20 cellular contexts compared by ENCODE assay signal in genomic region chr14:24059841-24060388, GRCh38. TPM values are rescaled to one million over a fixed set of nuclear protein-coding genes. Genes with fewer than 3 reads are reported as not detected.
DNase-seq lines count a peak whose midpoint lies in the region; ATAC-seq, FAIRE-seq and TF ChIP-seq lines count a peak whose summit lies in the region.
"Had no signal": no experiment of that assay in that cellular context is flagged by ENCODE, and none has a peak within 500 bp of the region (broad histone marks: within the 10 kb centered on the region; RNA-seq: fewer than 3 reads in every experiment).

No MANE protein-coding gene starts in this region.

- no peak overlapping the region for H3K9ac ChIP-seq in HepG2 (ENCODE audit: insufficient read depth, low read depth, low read length)
- H3K9ac ChIP-seq in GM23248: no peak overlapping the region
- H3K9ac ChIP-seq: BLaER1 treated with 17β-estradiol and CSF1 and Interleukin-3, amounts not matched to agents 10 nM and 100 nM; KMS-11 had no signal

- H4K20me1 ChIP-seq in HepG2 (ENCODE audit: insufficient read depth, low read length) (no peaks in the 10 kb centered on the region), GM23248 (ENCODE audit: insufficient read depth) (no peaks in the 10 kb centered on the region)

- TF ChIP-seq CTCF in HEK293 (tag by site-specific recombination; IDR thresholded peaks at IDR 0.05) (no peak), HepG2 (CRISPR knock-in tag; IDR thresholded peaks at IDR 0.05) (no peak)

- H2AFZ ChIP-seq in HepG2 (ENCODE audit: low read length): no peak overlapping the region
- H2AFZ ChIP-seq in GM23248: no peak overlapping the region

- H3F3A ChIP-seq in GM23248 (ENCODE audit: insufficient read depth): no peaks in the 10 kb centered on the region

- ATAC-seq in HepG2: no peak
- ATAC-seq: PC-3 had no signal

- in situ Hi-C loops in HepG2 (cut with HindIII; ENCODE audit: extremely low pct_ligation_motif_present, low pct_unique_long_range_greater_than_20kb): loop anchor here (5.0 kb wide), 2 partner anchors 32 to 102 kb away; partner anchors contain the start of genes IRF9 and PCK2
- in situ Hi-C loops in GM23248 (cut with MboI): no loop called here

- H3K9me3 ChIP-seq in HEK293 (ENCODE audit: control insufficient read depth, insufficient read depth, low read depth, low read length) (no peaks in the 10 kb centered on the region), HepG2 (ENCODE audit: low read length) (no peaks in the 10 kb centered on the region), GM23248 (ENCODE audit: low read depth) (no peaks in the 10 kb centered on the region)
- H3K9me3 ChIP-seq: BLaER1 treated with 17β-estradiol and CSF1 and Interleukin-3, amounts not matched to agents 10 nM and 100 nM; SJCRH30 had no signal

- H3K4me1 ChIP-seq in HEK293 (ENCODE audit: control insufficient read depth, insufficient read depth, low read length): no peaks in the 10 kb centered on the region
- H3K4me1 ChIP-seq in HepG2 (ENCODE audit: insufficient read depth, low read length): peaks cover 37% of the 10 kb centered on the region
- H3K4me1 ChIP-seq in GM23248 (ENCODE audit: insufficient read depth): no peaks in the 10 kb centered on the region

- no peak for TF ChIP-seq POLR2A in HepG2 (IDR thresholded peaks at IDR 0.05; ENCODE audit: insufficient read depth in 1 of 2, low read depth in 2 of 2, low read length in 2 of 2)

- no peak for FAIRE-seq in HepG2 (lab: Jason Lieb, UNC)
- FAIRE-seq: GM12892, GM18507 had no signal

- POLR2A ChIA-PET in HEK293 (lab: Yijun Ruan, JAX): interaction anchor here (1.1 kb wide), 1 partner anchor 20 kb away, joined by 4 read pairs; no protein-coding TSS in a partner anchor
- POLR2A ChIA-PET in HepG2 (lab: Yijun Ruan, JAX): interaction anchor here (1.2 to 9.6 kb wide), 2 partner anchors 15 to 33 kb away, joined by 3 to 226 read pairs; partner anchors contain the start of gene PCK2

- H3K36me3 ChIP-seq in HEK293 (ENCODE audit: control insufficient read depth in 2 of 2, insufficient read depth in 1 of 2, low read length in 2 of 2) (no peaks in the 10 kb centered on the region), HepG2 (replicated peaks in 1 of 2; ENCODE audit: control insufficient read depth in 1 of 2, insufficient read depth in 2 of 2, low read length in 2 of 2) (no peaks in the 10 kb centered on the region), GM23248 (ENCODE audit: low read depth) (no peaks in the 10 kb centered on the region)
- H3K36me3 ChIP-seq: BLaER1 treated with 17β-estradiol and CSF1 and Interleukin-3, amounts not matched to agents 10 nM and 100 nM; SJCRH30 had no signal

- H3K79me2 ChIP-seq in HepG2 (ENCODE audit: insufficient read depth, low read length): no peaks in the 10 kb centered on the region
- H3K79me2 ChIP-seq in GM23248 (ENCODE audit: insufficient read depth): no peaks in the 10 kb centered on the region

- no peak overlapping the region for H3K27ac ChIP-seq in HEK293 (ENCODE audit: extremely low read depth, low read depth, low read length)
- no peak overlapping the region for H3K27ac ChIP-seq in HepG2 (ENCODE audit: extremely low read length, insufficient read depth, low read length)
- no peak overlapping the region for H3K27ac ChIP-seq in GM23248
- H3K27ac ChIP-seq: BLaER1 treated with 17β-estradiol and CSF1 and Interleukin-3, amounts not matched to agents 10 nM and 100 nM; KMS-11; RWPE1; SJCRH30 had no signal

- H3K4me2 ChIP-seq in HepG2 (ENCODE audit: low read depth, low read length) (no peak overlapping the region), GM23248 (ENCODE audit: unreplicated experiment) (no peak overlapping the region)
- H3K4me2 ChIP-seq: BLaER1 treated with 17β-estradiol and CSF1 and Interleukin-3, amounts not matched to agents 10 nM and 100 nM; KMS-11 had no signal

- no peak for TF ChIP-seq RAD21 in HepG2 (CRISPR knock-in tag; IDR thresholded peaks at IDR 0.05)

- CTCF ChIA-PET in HEK293 (lab: Yijun Ruan, JAX): interaction anchor here (0.7 to 8.9 kb wide), 4 partner anchors 32 to 366 kb away, joined by 3 to 247 read pairs (median 87); partner anchors contain the start of genes IRF9 and PCK2
- CTCF ChIA-PET in HepG2 (lab: Yijun Ruan, JAX; ENCODE audit: low intra/inter-chr PET ratio, low total read pairs): interaction anchor here (4.4 to 5.4 kb wide), 2 partner anchors 30 to 49 kb away, joined by 86 to 109 read pairs; no protein-coding TSS in a partner anchor

- H3K4me3 ChIP-seq in HEK293 (ENCODE audit: low read depth, low read length): no peak overlapping the region
- H3K4me3 ChIP-seq in HepG2 (replicated peaks in 1 of 3; ENCODE audit: insufficient read depth in 1 of 3, low read depth in 2 of 3, low read length in 3 of 3): no peak overlapping the region
- no peak overlapping the region for H3K4me3 ChIP-seq in GM23248
- H3K4me3 ChIP-seq: BLaER1 treated with 17β-estradiol and CSF1 and Interleukin-3, amounts not matched to agents 10 nM and 100 nM; SJCRH30 had no signal

- BruUV-seq in HepG2 (replicated peaks; lab: Mats Ljungman, UMichigan): no TSS peak

- TF ChIP-seq EP300 in HepG2 (IDR thresholded peaks at IDR 0.05; ENCODE audit: low read depth in 2 of 2, low read length in 2 of 2): no peak
- TF ChIP-seq EP300 in HepG2 (CRISPR knock-in tag; IDR thresholded peaks at IDR 0.05; ENCODE audit: borderline replicate concordance): no peak

- intact Hi-C loops in HepG2 (cut with micrococcal nuclease; ENCODE audit: unreplicated experiment): loop anchor here (2.0 kb wide), 2 partner anchors 45 to 237 kb away; no protein-coding TSS in a partner anchor
- intact Hi-C loops in posterior vena cava (cut with DNase I): loop anchor here in 1 of 2 donors (2.0 kb wide), 1 partner anchor 31 kb away; no protein-coding TSS in a partner anchor

- WGBS in HepG2 (ENCODE audit: low lambda C conversion rate): 77% methylated on average over 16 of the region's 16 CpGs
- 70 to 74% methylated on average over 16 of the region's 16 CpGs for WGBS in GM23248 (ENCODE audit: low coverage in 1 of 2, low lambda C conversion rate in 2 of 2, missing lambda C conversion rate in 2 of 2), 2 experiments

- peaks cover 12 to 33% of the 10 kb centered on the region in 2 experiments; a peak in 4 of 5 replicates for H3K27me3 ChIP-seq in HepG2 (ENCODE audit: control insufficient read depth in 1 of 2, insufficient read depth in 2 of 2, low read length in 2 of 2)
- peaks cover 5% of the 10 kb centered on the region for H3K27me3 ChIP-seq in GM23248 (replicated peaks; ENCODE audit: insufficient read depth)
- H3K27me3 ChIP-seq: BLaER1 treated with 17β-estradiol and CSF1 and Interleukin-3, amounts not matched to agents 10 nM and 100 nM; SJCRH30 had no signal

- H3K9me2 ChIP-seq in GM23248 (ENCODE audit: insufficient read depth): no peaks in the 10 kb centered on the region

- DNase-seq in HepG2 (ENCODE audit: low spot score): no peak
- DNase-seq in posterior vena cava (ENCODE audit: low spot score): peak; percentile 62
- DNase-seq in activated gamma-delta T cell (lab: John Stamatoyannopoulos, UW): no peak
- DNase-seq in GM23248: no peak
- no peak for DNase-seq in NCI-H1048 (lab: John Stamatoyannopoulos, UW)
- DNase-seq: CD8-positive, alpha-beta memory T cell; DMS79; MV-4-11; NCI-H1436; NCI-H1930; NCI-H526; PC-3; SJCRH30 had no signal

RNA-seq across cellular contexts. Expression of gene CARMIL3, which starts 8.1 kb away (rescaled TPM):
- total RNA-seq in HepG2 (2016; rRNA removed; fragmentation: Illumina TruSeq; extraction: Trizol): 0.13 and 0.27 TPM in 2 replicates
- total RNA-seq in HepG2 (2016; cell fraction: cytosol; rRNA removed; fragmentation: Illumina TruSeq; extraction: Trizol; ENCODE audit: low read depth): 0.18 TPM in 1 of 2 replicates, not detected in the other
- total RNA-seq in HepG2 (2016; cell fraction: insoluble cytoplasmic fraction; rRNA removed; fragmentation: Illumina TruSeq; extraction: Trizol): 0.12 and 0.41 TPM in 2 replicates
- total RNA-seq in HepG2 (2016; cell fraction: membrane; rRNA removed; fragmentation: Illumina TruSeq; extraction: Trizol): 0.03 and 0.15 TPM in 2 replicates
- total RNA-seq in HepG2 (2016; cell fraction: nucleus; rRNA removed; fragmentation: Illumina TruSeq; extraction: Trizol): 0.47 and 0.65 TPM in 2 replicates
- polyA plus RNA-seq in HepG2 (2011; rRNA removed): 0.55 and 0.85 TPM in 2 replicates
- 0.13 and 0.21 TPM in 2 replicates for polyA plus RNA-seq in HepG2 (2011; cell fraction: cytosol; rRNA removed)
- polyA plus RNA-seq in HepG2 (2011; cell fraction: nucleus; rRNA removed): 7.7 and 8.1 TPM in 2 replicates
- 0.16 and 0.34 TPM in 2 replicates for polyA plus RNA-seq in HepG2 (2012)
- polyA plus RNA-seq in HepG2 (2016; cell fraction: cytosol; fragmentation: Illumina TruSeq; extraction: Trizol; ENCODE audit: low read depth): 0.03 TPM in 2 replicates
- 0.19 and 0.23 TPM in 2 replicates for polyA plus RNA-seq in HepG2 (2016; cell fraction: insoluble cytoplasmic fraction; fragmentation: Illumina TruSeq; extraction: Trizol; ENCODE audit: low read depth)
- polyA plus RNA-seq in HepG2 (2016; cell fraction: membrane; fragmentation: Illumina TruSeq; extraction: Trizol; ENCODE audit: low read depth): 0.05 TPM in 2 replicates
- 1.6 and 2.9 TPM in 2 replicates for polyA plus RNA-seq in HepG2 (2016; cell fraction: nucleus; fragmentation: Illumina TruSeq; extraction: Trizol; ENCODE audit: insufficient read depth, low read depth)
- polyA minus RNA-seq in HepG2 (2011; rRNA and poly(A)+ RNA removed; ENCODE audit: low replicate concordance): 0.14 and 3.1 TPM in 2 replicates
- polyA minus RNA-seq in HepG2 (2011; cell fraction: cytosol; rRNA and poly(A)+ RNA removed): 0.20 and 0.44 TPM in 2 replicates
- polyA minus RNA-seq in HepG2 (2011; cell fraction: nucleus; rRNA and poly(A)+ RNA removed): 0.77 and 2.9 TPM in 2 replicates
- under 1 TPM; 0.14 to 0.23 TPM for total RNA-seq in posterior vena cava
- total RNA-seq in GM23248 (2014; rRNA removed; shearing (Covaris generic)): under 0.01 TPM in 1 of 2 replicates, not detected in the other
- not detected in 2 replicates for polyA plus RNA-seq in GM23248 (2016; fragmentation: Nextera tagmentation; extraction: Ambion mirVana)
- total RNA-seq: PC-3 had no signal

RNA-seq across cellular contexts. Expression of gene CPNE6, which starts 11.4 kb away (rescaled TPM):
- total RNA-seq in HepG2 (2016; rRNA removed; fragmentation: Illumina TruSeq; extraction: Trizol): not detected in 2 replicates
- total RNA-seq in HepG2 (2016; cell fraction: cytosol; rRNA removed; fragmentation: Illumina TruSeq; extraction: Trizol; ENCODE audit: low read depth): not detected in 2 replicates
- total RNA-seq in HepG2 (2016; cell fraction: insoluble cytoplasmic fraction; rRNA removed; fragmentation: Illumina TruSeq; extraction: Trizol): not detected in 2 replicates
- total RNA-seq in HepG2 (2016; cell fraction: membrane; rRNA removed; fragmentation: Illumina TruSeq; extraction: Trizol): not detected in 2 replicates
- not detected in 2 replicates for total RNA-seq in HepG2 (2016; cell fraction: nucleus; rRNA removed; fragmentation: Illumina TruSeq; extraction: Trizol)
- polyA plus RNA-seq in HepG2 (2011; rRNA removed): 0.03 TPM in 1 of 2 replicates, not detected in the other
- not detected in 2 replicates for polyA plus RNA-seq in HepG2 (2011; cell fraction: cytosol; rRNA removed)
- 0.06 and 0.16 TPM in 2 replicates for polyA plus RNA-seq in HepG2 (2011; cell fraction: nucleus; rRNA removed)
- 0.05 TPM in 1 of 2 replicates, not detected in the other for polyA plus RNA-seq in HepG2 (2012)
- not detected in 2 replicates for polyA plus RNA-seq in HepG2 (2016; cell fraction: cytosol; fragmentation: Illumina TruSeq; extraction: Trizol; ENCODE audit: low read depth)
- polyA plus RNA-seq in HepG2 (2016; cell fraction: insoluble cytoplasmic fraction; fragmentation: Illumina TruSeq; extraction: Trizol; ENCODE audit: low read depth): not detected in 2 replicates
- not detected in 2 replicates for polyA plus RNA-seq in HepG2 (2016; cell fraction: membrane; fragmentation: Illumina TruSeq; extraction: Trizol; ENCODE audit: low read depth)
- polyA plus RNA-seq in HepG2 (2016; cell fraction: nucleus; fragmentation: Illumina TruSeq; extraction: Trizol; ENCODE audit: insufficient read depth, low read depth): not detected in 2 replicates
- 0.16 TPM in 1 of 2 replicates, not detected in the other for polyA minus RNA-seq in HepG2 (2011; rRNA and poly(A)+ RNA removed; ENCODE audit: low replicate concordance)
- polyA minus RNA-seq in HepG2 (2011; cell fraction: cytosol; rRNA and poly(A)+ RNA removed): not detected in 2 replicates
- not detected in 2 replicates for polyA minus RNA-seq in HepG2 (2011; cell fraction: nucleus; rRNA and poly(A)+ RNA removed)
- total RNA-seq in posterior vena cava: 1 to 10 TPM in 1 of 2 donors, under 1 TPM in 1; 0.32 to 1.3 TPM
- total RNA-seq in GM23248 (2014; rRNA removed; shearing (Covaris generic)): not detected in 2 replicates
- not detected in 2 replicates for polyA plus RNA-seq in GM23248 (2016; fragmentation: Nextera tagmentation; extraction: Ambion mirVana)
- total RNA-seq: CD8-positive, alpha-beta memory T cell; H4; PC-3; SJCRH30 had no signal
- polyA plus RNA-seq: CD8-positive, alpha-beta memory T cell had no signal

RNA-seq across cellular contexts. Expression of gene PCK2, which starts 34.2 kb away (rescaled TPM):
- total RNA-seq in HepG2 (2016; rRNA removed; fragmentation: Illumina TruSeq; extraction: Trizol) (118 and 129 TPM in 2 replicates), posterior vena cava (10 to 100 TPM; 18.8 to 27.4 TPM)
- 29.7 and 32.7 TPM in 2 replicates for total RNA-seq in HepG2 (2016; cell fraction: cytosol; rRNA removed; fragmentation: Illumina TruSeq; extraction: Trizol; ENCODE audit: low read depth)
- total RNA-seq in HepG2 (2016; cell fraction: insoluble cytoplasmic fraction; rRNA removed; fragmentation: Illumina TruSeq; extraction: Trizol): 112 and 129 TPM in 2 replicates
- 38.2 and 39.1 TPM in 2 replicates for total RNA-seq in HepG2 (2016; cell fraction: membrane; rRNA removed; fragmentation: Illumina TruSeq; extraction: Trizol)
- 96.7 and 121 TPM in 2 replicates for total RNA-seq in HepG2 (2016; cell fraction: nucleus; rRNA removed; fragmentation: Illumina TruSeq; extraction: Trizol)
- polyA plus RNA-seq in HepG2 (2011; rRNA removed) (272 and 316 TPM in 2 replicates), GM23248 (2016; fragmentation: Nextera tagmentation; extraction: Ambion mirVana) (148 and 153 TPM in 2 replicates)
- polyA plus RNA-seq in HepG2 (2011; cell fraction: cytosol; rRNA removed): 238 and 309 TPM in 2 replicates
- polyA plus RNA-seq in HepG2 (2011; cell fraction: nucleus; rRNA removed): 309 TPM in 2 replicates
- polyA plus RNA-seq in HepG2 (2012): 216 and 286 TPM in 2 replicates
- 19.2 and 20.8 TPM in 2 replicates for polyA plus RNA-seq in HepG2 (2016; cell fraction: cytosol; fragmentation: Illumina TruSeq; extraction: Trizol; ENCODE audit: low read depth)
- polyA plus RNA-seq in HepG2 (2016; cell fraction: insoluble cytoplasmic fraction; fragmentation: Illumina TruSeq; extraction: Trizol; ENCODE audit: low read depth): 122 and 140 TPM in 2 replicates
- polyA plus RNA-seq in HepG2 (2016; cell fraction: membrane; fragmentation: Illumina TruSeq; extraction: Trizol; ENCODE audit: low read depth): 27.1 and 31.0 TPM in 2 replicates
- polyA plus RNA-seq in HepG2 (2016; cell fraction: nucleus; fragmentation: Illumina TruSeq; extraction: Trizol; ENCODE audit: insufficient read depth, low read depth): 172 and 175 TPM in 2 replicates
- 87.1 and 691 TPM in 2 replicates for polyA minus RNA-seq in HepG2 (2011; rRNA and poly(A)+ RNA removed; ENCODE audit: low replicate concordance)
- polyA minus RNA-seq in HepG2 (2011; cell fraction: cytosol; rRNA and poly(A)+ RNA removed): 204 and 209 TPM in 2 replicates
- polyA minus RNA-seq in HepG2 (2011; cell fraction: nucleus; rRNA and poly(A)+ RNA removed): 128 and 158 TPM in 2 replicates
- 70.3 and 84.3 TPM in 2 replicates for total RNA-seq in GM23248 (2014; rRNA removed; shearing (Covaris generic))

RNA-seq across cellular contexts. Expression of gene DCAF11, which starts 54.7 kb away (rescaled TPM):
- total RNA-seq in HepG2 (2016; rRNA removed; fragmentation: Illumina TruSeq; extraction: Trizol) (257 and 342 TPM in 2 replicates), posterior vena cava (10 to 100 TPM; 32.2 to 37.1 TPM)
- 34.1 and 39.6 TPM in 2 replicates for total RNA-seq in HepG2 (2016; cell fraction: cytosol; rRNA removed; fragmentation: Illumina TruSeq; extraction: Trizol; ENCODE audit: low read depth)
- 258 and 327 TPM in 2 replicates for total RNA-seq in HepG2 (2016; cell fraction: insoluble cytoplasmic fraction; rRNA removed; fragmentation: Illumina TruSeq; extraction: Trizol)
- total RNA-seq in HepG2 (2016; cell fraction: membrane; rRNA removed; fragmentation: Illumina TruSeq; extraction: Trizol): 160 and 166 TPM in 2 replicates
- total RNA-seq in HepG2 (2016; cell fraction: nucleus; rRNA removed; fragmentation: Illumina TruSeq; extraction: Trizol): 174 and 191 TPM in 2 replicates
- polyA plus RNA-seq in HepG2 (2011; rRNA removed) (150 and 176 TPM in 2 replicates), GM23248 (2016; fragmentation: Nextera tagmentation; extraction: Ambion mirVana) (29.1 and 33.6 TPM in 2 replicates)
- polyA plus RNA-seq in HepG2 (2011; cell fraction: cytosol; rRNA removed): 134 and 153 TPM in 2 replicates
- 221 and 233 TPM in 2 replicates for polyA plus RNA-seq in HepG2 (2011; cell fraction: nucleus; rRNA removed)
- 123 and 142 TPM in 2 replicates for polyA plus RNA-seq in HepG2 (2012)
- polyA plus RNA-seq in HepG2 (2016; cell fraction: cytosol; fragmentation: Illumina TruSeq; extraction: Trizol; ENCODE audit: low read depth): 37.7 and 39.7 TPM in 2 replicates
- 251 and 268 TPM in 2 replicates for polyA plus RNA-seq in HepG2 (2016; cell fraction: insoluble cytoplasmic fraction; fragmentation: Illumina TruSeq; extraction: Trizol; ENCODE audit: low read depth)
- 114 and 116 TPM in 2 replicates for polyA plus RNA-seq in HepG2 (2016; cell fraction: membrane; fragmentation: Illumina TruSeq; extraction: Trizol; ENCODE audit: low read depth)
- 253 and 275 TPM in 2 replicates for polyA plus RNA-seq in HepG2 (2016; cell fraction: nucleus; fragmentation: Illumina TruSeq; extraction: Trizol; ENCODE audit: insufficient read depth, low read depth)
- polyA minus RNA-seq in HepG2 (2011; rRNA and poly(A)+ RNA removed; ENCODE audit: low replicate concordance): 74.6 and 273 TPM in 2 replicates
- 98.7 and 103 TPM in 2 replicates for polyA minus RNA-seq in HepG2 (2011; cell fraction: cytosol; rRNA and poly(A)+ RNA removed)
- polyA minus RNA-seq in HepG2 (2011; cell fraction: nucleus; rRNA and poly(A)+ RNA removed): 146 and 181 TPM in 2 replicates
- total RNA-seq in GM23248 (2014; rRNA removed; shearing (Covaris generic)): 59.8 and 59.9 TPM in 2 replicates

RNA-seq across cellular contexts. Expression of gene NRL, which starts 54.8 kb away (rescaled TPM):
- total RNA-seq in HepG2 (2016; rRNA removed; fragmentation: Illumina TruSeq; extraction: Trizol) (4.7 and 5.2 TPM in 2 replicates), posterior vena cava (1 to 10 TPM; 1.1 to 1.4 TPM)
- 6.6 and 7.1 TPM in 2 replicates for total RNA-seq in HepG2 (2016; cell fraction: cytosol; rRNA removed; fragmentation: Illumina TruSeq; extraction: Trizol; ENCODE audit: low read depth)
- 4.7 and 5.6 TPM in 2 replicates for total RNA-seq in HepG2 (2016; cell fraction: insoluble cytoplasmic fraction; rRNA removed; fragmentation: Illumina TruSeq; extraction: Trizol)
- 9.2 and 10.6 TPM in 2 replicates for total RNA-seq in HepG2 (2016; cell fraction: membrane; rRNA removed; fragmentation: Illumina TruSeq; extraction: Trizol)
- 3.4 and 5.1 TPM in 2 replicates for total RNA-seq in HepG2 (2016; cell fraction: nucleus; rRNA removed; fragmentation: Illumina TruSeq; extraction: Trizol)
- polyA plus RNA-seq in HepG2 (2011; rRNA removed) (2.5 and 3.4 TPM in 2 replicates), GM23248 (2016; fragmentation: Nextera tagmentation; extraction: Ambion mirVana) (0.48 and 0.56 TPM in 2 replicates)
- 2.9 and 5.2 TPM in 2 replicates for polyA plus RNA-seq in HepG2 (2011; cell fraction: cytosol; rRNA removed)
- 3.5 and 3.9 TPM in 2 replicates for polyA plus RNA-seq in HepG2 (2011; cell fraction: nucleus; rRNA removed)
- 2.2 and 2.5 TPM in 2 replicates for polyA plus RNA-seq in HepG2 (2012)
- 3.4 and 5.1 TPM in 2 replicates for polyA plus RNA-seq in HepG2 (2016; cell fraction: cytosol; fragmentation: Illumina TruSeq; extraction: Trizol; ENCODE audit: low read depth)
- polyA plus RNA-seq in HepG2 (2016; cell fraction: insoluble cytoplasmic fraction; fragmentation: Illumina TruSeq; extraction: Trizol; ENCODE audit: low read depth): 4.5 and 4.7 TPM in 2 replicates
- polyA plus RNA-seq in HepG2 (2016; cell fraction: membrane; fragmentation: Illumina TruSeq; extraction: Trizol; ENCODE audit: low read depth): 6.1 and 7.7 TPM in 2 replicates
- polyA plus RNA-seq in HepG2 (2016; cell fraction: nucleus; fragmentation: Illumina TruSeq; extraction: Trizol; ENCODE audit: insufficient read depth, low read depth): 3.5 and 4.8 TPM in 2 replicates
- 0.58 and 9.0 TPM in 2 replicates for polyA minus RNA-seq in HepG2 (2011; rRNA and poly(A)+ RNA removed; ENCODE audit: low replicate concordance)
- 3.0 and 3.9 TPM in 2 replicates for polyA minus RNA-seq in HepG2 (2011; cell fraction: cytosol; rRNA and poly(A)+ RNA removed)
- polyA minus RNA-seq in HepG2 (2011; cell fraction: nucleus; rRNA and poly(A)+ RNA removed): 6.1 and 6.6 TPM in 2 replicates
- total RNA-seq in GM23248 (2014; rRNA removed; shearing (Covaris generic)): 0.86 TPM in 1 of 2 replicates, not detected in the other
